In the genomic region with DNA sequence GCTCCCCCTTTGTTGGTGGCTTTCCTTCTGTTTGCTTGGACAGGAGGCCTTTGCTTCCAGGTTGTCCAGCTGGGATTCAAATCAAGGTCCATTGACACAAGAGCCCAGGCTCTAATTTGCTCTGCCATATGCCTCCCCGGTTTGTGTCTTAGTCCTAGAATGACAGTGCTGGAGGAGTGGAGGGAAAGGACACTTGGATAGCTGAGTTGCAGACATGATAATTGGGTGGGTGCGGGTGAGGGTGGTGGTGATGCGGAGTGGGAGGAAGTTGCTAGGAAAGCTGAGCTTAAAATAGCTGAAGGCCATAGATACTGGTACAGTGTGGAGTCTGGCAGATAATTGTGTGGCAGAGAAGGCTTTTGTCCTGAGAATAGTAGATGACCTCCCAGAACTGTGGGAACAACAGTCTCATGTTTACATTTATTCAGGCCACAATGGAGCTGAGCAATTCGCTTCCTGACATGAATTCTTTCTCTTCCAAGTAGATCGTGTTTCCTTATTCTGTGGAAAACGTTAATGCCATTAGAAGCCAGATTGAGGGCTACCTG, we compare ENCODE assay signal across 1 cellular context.
TF ChIP-seq lines count a peak whose summit lies in the region.

No MANE protein-coding gene starts in this region.

TF ChIP-seq in GM12878, 131 proteins besides CTCF, POLR2A, EP300 and RAD21:
- TF ChIP-seq SPI1 (IDR thresholded peaks at IDR 0.05; ENCODE audit: borderline replicate concordance, insufficient read depth, low read depth, low read length) (no peak), HDGF (IDR thresholded peaks at IDR 0.05) (no peak), CBX5 (IDR thresholded peaks at IDR 0.05; ENCODE audit: low read depth) (no peak), JUND (IDR thresholded peaks at IDR 0.05; ENCODE audit: low read depth, low read length) (no peak), CBX3 (IDR thresholded peaks at IDR 0.05; ENCODE audit: borderline replicate concordance, low read depth) (no peak), EED (IDR thresholded peaks at IDR 0.05; ENCODE audit: low read depth) (no peak), BRCA1 (IDR thresholded peaks at IDR 0.05; ENCODE audit: low read depth, low read length) (no peak), CHD4 (IDR thresholded peaks at IDR 0.05) (no peak), ZNF207 (IDR thresholded peaks at IDR 0.05; ENCODE audit: borderline replicate concordance) (no peak), EGR1 (IDR thresholded peaks at IDR 0.05; ENCODE audit: borderline replicate concordance in 1 of 2, low read depth in 2 of 2, low read length in 2 of 2) (no peak), NFYA (IDR thresholded peaks at IDR 0.05; ENCODE audit: borderline replicate concordance, low read depth, low read length) (no peak), SMAD1 (IDR thresholded peaks at IDR 0.05; ENCODE audit: low read depth, partially characterized antibody) (no peak), ZNF274 (IDR thresholded peaks at IDR 0.05; ENCODE audit: insufficient read depth, insufficient read length) (no peak), POLR2AphosphoS2 (IDR thresholded peaks at IDR 0.05; ENCODE audit: low read depth, low read length) (no peak), JUNB (IDR thresholded peaks at IDR 0.05) (no peak)
- TF ChIP-seq, protein P1, sequence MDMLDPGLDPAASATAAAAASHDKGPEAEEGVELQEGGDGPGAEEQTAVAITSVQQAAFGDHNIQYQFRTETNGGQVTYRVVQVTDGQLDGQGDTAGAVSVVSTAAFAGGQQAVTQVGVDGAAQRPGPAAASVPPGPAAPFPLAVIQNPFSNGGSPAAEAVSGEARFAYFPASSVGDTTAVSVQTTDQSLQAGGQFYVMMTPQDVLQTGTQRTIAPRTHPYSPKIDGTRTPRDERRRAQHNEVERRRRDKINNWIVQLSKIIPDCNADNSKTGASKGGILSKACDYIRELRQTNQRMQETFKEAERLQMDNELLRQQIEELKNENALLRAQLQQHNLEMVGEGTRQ (IDR thresholded peaks at IDR 0.05; ENCODE audit: borderline replicate concordance, low read depth, low read length), result no peak
- TF ChIP-seq, protein P2, sequence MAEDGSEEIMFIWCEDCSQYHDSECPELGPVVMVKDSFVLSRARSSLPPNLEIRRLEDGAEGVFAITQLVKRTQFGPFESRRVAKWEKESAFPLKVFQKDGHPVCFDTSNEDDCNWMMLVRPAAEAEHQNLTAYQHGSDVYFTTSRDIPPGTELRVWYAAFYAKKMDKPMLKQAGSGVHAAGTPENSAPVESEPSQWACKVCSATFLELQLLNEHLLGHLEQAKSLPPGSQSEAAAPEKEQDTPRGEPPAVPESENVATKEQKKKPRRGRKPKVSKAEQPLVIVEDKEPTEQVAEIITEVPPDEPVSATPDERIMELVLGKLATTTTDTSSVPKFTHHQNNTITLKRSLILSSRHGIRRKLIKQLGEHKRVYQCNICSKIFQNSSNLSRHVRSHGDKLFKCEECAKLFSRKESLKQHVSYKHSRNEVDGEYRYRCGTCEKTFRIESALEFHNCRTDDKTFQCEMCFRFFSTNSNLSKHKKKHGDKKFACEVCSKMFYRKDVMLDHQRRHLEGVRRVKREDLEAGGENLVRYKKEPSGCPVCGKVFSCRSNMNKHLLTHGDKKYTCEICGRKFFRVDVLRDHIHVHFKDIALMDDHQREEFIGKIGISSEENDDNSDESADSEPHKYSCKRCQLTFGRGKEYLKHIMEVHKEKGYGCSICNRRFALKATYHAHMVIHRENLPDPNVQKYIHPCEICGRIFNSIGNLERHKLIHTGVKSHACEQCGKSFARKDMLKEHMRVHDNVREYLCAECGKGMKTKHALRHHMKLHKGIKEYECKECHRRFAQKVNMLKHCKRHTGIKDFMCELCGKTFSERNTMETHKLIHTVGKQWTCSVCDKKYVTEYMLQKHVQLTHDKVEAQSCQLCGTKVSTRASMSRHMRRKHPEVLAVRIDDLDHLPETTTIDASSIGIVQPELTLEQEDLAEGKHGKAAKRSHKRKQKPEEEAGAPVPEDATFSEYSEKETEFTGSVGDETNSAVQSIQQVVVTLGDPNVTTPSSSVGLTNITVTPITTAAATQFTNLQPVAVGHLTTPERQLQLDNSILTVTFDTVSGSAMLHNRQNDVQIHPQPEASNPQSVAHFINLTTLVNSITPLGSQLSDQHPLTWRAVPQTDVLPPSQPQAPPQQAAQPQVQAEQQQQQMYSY (CRISPR knock-in tag; IDR thresholded peaks at IDR 0.05), result no peak
- TF ChIP-seq, protein P3, sequence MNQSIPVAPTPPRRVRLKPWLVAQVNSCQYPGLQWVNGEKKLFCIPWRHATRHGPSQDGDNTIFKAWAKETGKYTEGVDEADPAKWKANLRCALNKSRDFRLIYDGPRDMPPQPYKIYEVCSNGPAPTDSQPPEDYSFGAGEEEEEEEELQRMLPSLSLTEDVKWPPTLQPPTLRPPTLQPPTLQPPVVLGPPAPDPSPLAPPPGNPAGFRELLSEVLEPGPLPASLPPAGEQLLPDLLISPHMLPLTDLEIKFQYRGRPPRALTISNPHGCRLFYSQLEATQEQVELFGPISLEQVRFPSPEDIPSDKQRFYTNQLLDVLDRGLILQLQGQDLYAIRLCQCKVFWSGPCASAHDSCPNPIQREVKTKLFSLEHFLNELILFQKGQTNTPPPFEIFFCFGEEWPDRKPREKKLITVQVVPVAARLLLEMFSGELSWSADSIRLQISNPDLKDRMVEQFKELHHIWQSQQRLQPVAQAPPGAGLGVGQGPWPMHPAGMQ (IDR thresholded peaks at IDR 0.05; ENCODE audit: borderline replicate concordance), result no peak
- TF ChIP-seq, protein P4, sequence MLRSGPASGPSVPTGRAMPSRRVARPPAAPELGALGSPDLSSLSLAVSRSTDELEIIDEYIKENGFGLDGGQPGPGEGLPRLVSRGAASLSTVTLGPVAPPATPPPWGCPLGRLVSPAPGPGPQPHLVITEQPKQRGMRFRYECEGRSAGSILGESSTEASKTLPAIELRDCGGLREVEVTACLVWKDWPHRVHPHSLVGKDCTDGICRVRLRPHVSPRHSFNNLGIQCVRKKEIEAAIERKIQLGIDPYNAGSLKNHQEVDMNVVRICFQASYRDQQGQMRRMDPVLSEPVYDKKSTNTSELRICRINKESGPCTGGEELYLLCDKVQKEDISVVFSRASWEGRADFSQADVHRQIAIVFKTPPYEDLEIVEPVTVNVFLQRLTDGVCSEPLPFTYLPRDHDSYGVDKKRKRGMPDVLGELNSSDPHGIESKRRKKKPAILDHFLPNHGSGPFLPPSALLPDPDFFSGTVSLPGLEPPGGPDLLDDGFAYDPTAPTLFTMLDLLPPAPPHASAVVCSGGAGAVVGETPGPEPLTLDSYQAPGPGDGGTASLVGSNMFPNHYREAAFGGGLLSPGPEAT (IDR thresholded peaks at IDR 0.05; ENCODE audit: low read depth), result no peak
